Comparison of ENCODE assay signal across 1 cellular context in genomic region chr1:110408488-110408887, GRCh38.
TF ChIP-seq lines count a peak whose summit lies in the region.

No MANE protein-coding gene starts in this region.

TF ChIP-seq in GM12878, 131 proteins besides CTCF, POLR2A, EP300 and RAD21:
- TF ChIP-seq POLR2AphosphoS2 (IDR thresholded peaks at IDR 0.05; ENCODE audit: low read depth, low read length) (no peak), EGR1 (IDR thresholded peaks at IDR 0.05; ENCODE audit: borderline replicate concordance in 1 of 2, low read depth in 2 of 2, low read length in 2 of 2) (no peak), BMI1 (IDR thresholded peaks at IDR 0.05; ENCODE audit: borderline replicate concordance) (no peak), MAX (IDR thresholded peaks at IDR 0.05; ENCODE audit: low read depth, low read length) (no peak), MLLT1 (IDR thresholded peaks at IDR 0.05) (no peak), RB1 (IDR thresholded peaks at IDR 0.05; ENCODE audit: borderline replicate concordance) (no peak), E4F1 (IDR thresholded peaks at IDR 0.05; ENCODE audit: borderline replicate concordance, partially characterized antibody) (no peak), SMARCA5 (IDR thresholded peaks at IDR 0.05) (no peak), MYC (IDR thresholded peaks at IDR 0.05; ENCODE audit: insufficient read depth, insufficient read length, insufficient replicate concordance, low read length, severe bottlenecking) (no peak), KLF5 (IDR thresholded peaks at IDR 0.05; ENCODE audit: partially characterized antibody) (no peak), BHLHE40 (IDR thresholded peaks at IDR 0.05; ENCODE audit: borderline replicate concordance in 1 of 2, low read depth in 2 of 2, low read length in 1 of 2) (no peak), CBX5 (IDR thresholded peaks at IDR 0.05; ENCODE audit: low read depth) (no peak)
TF ChIP-seq in GM12878: peak in this region for 0.
